24 cellular contexts compared by ENCODE assay signal in genomic region chr4:48189731-48190130, GRCh38. TPM values are rescaled to one million over a fixed set of nuclear protein-coding genes. Genes with fewer than 3 reads are reported as not detected.
DNase-seq lines count a peak whose midpoint lies in the region; ATAC-seq, FAIRE-seq and TF ChIP-seq lines count a peak whose summit lies in the region.
"Had no signal": no experiment of that assay in that cellular context is flagged by ENCODE, and none has a peak within 500 bp of the region (broad histone marks: within the 10 kb centered on the region; RNA-seq: fewer than 3 reads in every experiment).

No MANE protein-coding gene starts in this region.

- TF ChIP-seq POLR2A in K562 (conservative IDR thresholded peaks at IDR 0.05), result no peak

- in situ Hi-C loops in K562 (cut with MboI), result no loop called here

- DNase-seq in GM18507 (ENCODE audit: extremely low spot score, insufficient read length, low read depth) (no peak), K562 (ENCODE audit: extremely low read depth in 1 of 4, low spot score in 3 of 4) (no peak), RKO (ENCODE audit: low spot score) (no peak), D341Med (ENCODE audit: low spot score) (no peak)
- DNase-seq: BE2C; CD4-positive, CD25-positive, alpha-beta regulatory T cell; DMS 273 treated with DMSO at 0.1 percent for 48 hours; DND-41; MV-4-11; NCI-H1105 treated with DMSO at 0.1 percent for 48 hours; NCI-H2029 treated with DMSO at 0.1 percent for 48 hours; NCI-H226; NCI-H524; NCI-H774; PC-3; RPMI8226; SHP77; SW 1271; T-helper 17 cell had no signal

- WGBS in K562 (ENCODE audit: insufficient coverage, low coverage, missing lambda C conversion rate), result 72% methylated on average over 2 of the region's 2 CpGs

- H3K9ac ChIP-seq in Loucy (ENCODE audit: low read depth, low read length, poor library complexity, severe bottlenecking) (no peak overlapping the region), K562 (ENCODE audit: insufficient read depth in 1 of 2, low read depth in 2 of 2, low read length in 2 of 2) (no peak overlapping the region)

- ATAC-seq in K562 (peak; percentile 37), HG02840 (IDR thresholded peaks at IDR 0.05; ENCODE audit: low FRiP score, unreplicated experiment) (no peak)
- ATAC-seq: PC-3, T-helper 17 cell had no signal

- no TSS peak for BruUV-seq in K562 (replicated peaks; lab: Mats Ljungman, UMichigan)

- H3K4me3 ChIP-seq in Loucy (ENCODE audit: low read length, poor library complexity, severe bottlenecking) (no peak overlapping the region), K562 (no peak overlapping the region)

- H3K9me2 ChIP-seq in Loucy (replicated peaks; ENCODE audit: low read depth, low read length), result no peaks in the 10 kb centered on the region

- H3K27me3 ChIP-seq in Loucy (ENCODE audit: insufficient read depth, low read length, poor library complexity, severe bottlenecking), result no peaks in the 10 kb centered on the region
- H3K27me3 ChIP-seq in K562 (ENCODE audit: control insufficient read depth in 2 of 2, insufficient read depth in 2 of 2, low read length in 2 of 2), result no peaks in the 10 kb centered on the region

- TF ChIP-seq CTCF in GM12872 (IDR thresholded peaks at IDR 0.05; ENCODE audit: insufficient read depth, low read depth, low read length) (peak; percentile 29; the same call in 2 of the 3 replicates), Loucy (conservative IDR thresholded peaks at IDR 0.05; ENCODE audit: low read length) (peak; percentile 21; the same call in 1 of the 2 replicates), K562 (IDR thresholded peaks at IDR 0.05 in 2 of 3, conservative IDR thresholded peaks at IDR 0.05 in 1 of 3; ENCODE audit: insufficient read depth in 2 of 3, low read depth in 1 of 3, low read length in 3 of 3) (peak in 2 of 3 experiments; percentile 22 to 25; a peak in 2 of 6 replicates)

- CTCF ChIA-PET in K562 (lab: Yijun Ruan, JAX; ENCODE audit: low intra/inter-chr PET ratio), result no interaction called here

- TF ChIP-seq RAD21 in K562 (CRISPR knock-in tag; conservative IDR thresholded peaks at IDR 0.05 in 1 of 2, IDR thresholded peaks at IDR 0.05 in 1 of 2), result peak in 1 of 2 experiments; percentile 32; a peak in 2 of 4 replicates

- H4K20me1 ChIP-seq in Loucy (ENCODE audit: insufficient read depth, low read length, poor library complexity, severe bottlenecking) (peaks cover 16% of the 10 kb centered on the region), K562 (replicated peaks; ENCODE audit: control insufficient read depth, insufficient read depth, low read length) (no peaks in the 10 kb centered on the region)

- no peaks in the 10 kb centered on the region for H3K9me3 ChIP-seq in Loucy (ENCODE audit: insufficient read depth, low read depth, low read length)
- H3K9me3 ChIP-seq in K562 (replicated peaks; ENCODE audit: control insufficient read depth, insufficient read depth, low read depth, low read length), result no peaks in the 10 kb centered on the region
- H3K9me3 ChIP-seq: BE2C had no signal

- peaks cover 27% of the 10 kb centered on the region; the same call in 1 of the 2 replicates for H3K36me3 ChIP-seq in Loucy (ENCODE audit: insufficient read depth, low read length)
- H3K36me3 ChIP-seq in K562 (ENCODE audit: control insufficient read depth, insufficient read depth, low read length), result no peaks in the 10 kb centered on the region
- H3K36me3 ChIP-seq: BE2C had no signal

- H3K9me1 ChIP-seq in K562 (ENCODE audit: control insufficient read depth, insufficient read depth, low read length), result no peaks in the 10 kb centered on the region

- H3K79me2 ChIP-seq in Loucy (ENCODE audit: insufficient read depth, low read length) (peaks cover 71% of the 10 kb centered on the region), K562 (ENCODE audit: control insufficient read depth, insufficient read depth, low read length) (peaks cover 13% of the 10 kb centered on the region; the same call in 1 of the 3 replicates)

- FAIRE-seq in GM18507 (lab: Jason Lieb, UNC), result peak; percentile 39
- FAIRE-seq in K562 (lab: Jason Lieb, UNC), result no peak
- FAIRE-seq: G401.6, GM19239 had no signal

- peaks cover 19% of the 10 kb centered on the region for H3K4me1 ChIP-seq in Loucy (ENCODE audit: insufficient read depth, low read length, poor library complexity, severe bottlenecking)
- H3K4me1 ChIP-seq in K562 (replicated peaks in 1 of 2; ENCODE audit: control insufficient read depth in 2 of 2, insufficient read depth in 2 of 2, low read length in 2 of 2), result peaks cover 21 to 23% of the 10 kb centered on the region in 2 experiments
- H3K4me1 ChIP-seq: BE2C had no signal

- POLR2A ChIA-PET in K562 (lab: Yijun Ruan, JAX), result no interaction called here

- TF ChIP-seq EP300 in K562 (IDR thresholded peaks at IDR 0.05; ENCODE audit: low read length), result no peak

- no peaks in the 10 kb centered on the region for H3F3A ChIP-seq in Loucy (ENCODE audit: low read depth)

- no peak overlapping the region for H3K27ac ChIP-seq in K562 (ENCODE audit: extremely low read depth, low read depth, low read length)

- H3K4me2 ChIP-seq in Loucy (ENCODE audit: low read depth, low read length, poor library complexity, severe bottlenecking) (no peak overlapping the region), K562 (ENCODE audit: insufficient read depth, low read length) (no peak overlapping the region)

- H2AFZ ChIP-seq in Loucy (ENCODE audit: low read length) (no peak overlapping the region), K562 (ENCODE audit: low read depth, low read length) (no peak overlapping the region)

- intact Hi-C loops in K562 (cut with micrococcal nuclease), result no loop called here

TF ChIP-seq in K562, 482 proteins besides CTCF, POLR2A, EP300 and RAD21:
- TF ChIP-seq HMBOX1 (IDR thresholded peaks at IDR 0.05), result 0 out of 2 replicates have a peak, but pooled peaks have one; percentile 33
- TF ChIP-seq THRAP3 (IDR thresholded peaks at IDR 0.05; ENCODE audit: borderline replicate concordance), result no peak

RNA-seq across cellular contexts. Expression of gene TXK, which starts 55.7 kb away (rescaled TPM):
- 1.1 TPM in 2 replicates for total RNA-seq in K562 (2011; cell fraction: chromatin; rRNA removed; ENCODE audit: low replicate concordance)
- 0.17 TPM in 1 of 2 replicates, not detected in the other for total RNA-seq in K562 (2011; cell fraction: nucleolus; rRNA removed)
- total RNA-seq in K562 (2011; cell fraction: nucleoplasm; rRNA removed), result 0.95 and 1.5 TPM in 2 replicates
- total RNA-seq in K562 (2014; rRNA removed) (0.61 TPM in 1 of 2 replicates, not detected in the other), K562 (2014; rRNA removed; fragmentation: Illumina TruSeq; extraction: Trizol) (0.36 and 0.64 TPM in 2 replicates), K562 (2015; rRNA removed; fragmentation: Illumina TruSeq; extraction: Trizol) (1.1 TPM in 2 replicates), K562 (2021) (0.40 and 0.67 TPM in 2 replicates)
- polyA plus RNA-seq in K562 (2011; rRNA removed) (0.25 and 0.60 TPM in 2 replicates), K562 (2014; fragmentation: Illumina TruSeq; extraction: Trizol) (0.66 and 0.91 TPM in 2 replicates), K562 (2014; fragmentation: Nextera tagmentation; extraction: Ambion mirVana) (under 1 TPM; 0.24 to 0.51 TPM), K562 (2014; rRNA removed) (0.16 and 0.77 TPM in 2 replicates)
- 0.04 and 0.31 TPM in 2 replicates for polyA plus RNA-seq in K562 (2011; cell fraction: cytosol; rRNA removed)
- 0.90 and 2.1 TPM in 2 replicates for polyA plus RNA-seq in K562 (2011; cell fraction: nucleus; rRNA removed)
- 0.51 and 1.6 TPM in 2 replicates for polyA plus RNA-seq in K562 (2012)
- polyA minus RNA-seq in K562 (2011; rRNA and poly(A)+ RNA removed), result 0.28 and 1.1 TPM in 2 replicates
- polyA minus RNA-seq in K562 (2011; cell fraction: cytosol; rRNA and poly(A)+ RNA removed), result 1.7 TPM in 1 of 2 replicates, not detected in the other
- polyA minus RNA-seq in K562 (2011; cell fraction: nucleus; rRNA and poly(A)+ RNA removed), result 0.27 and 1.2 TPM in 2 replicates
